In genomic region chr14:95979339-95980042, GRCh38 we compare ENCODE assay signal across 14 cellular contexts. TPM values are rescaled to one million over a fixed set of nuclear protein-coding genes. Genes with fewer than 3 reads are reported as not detected.
DNase-seq lines count a peak whose midpoint lies in the region; ATAC-seq and TF ChIP-seq lines count a peak whose summit lies in the region.
"Had no signal": no experiment of that assay in that cellular context is flagged by ENCODE, and none has a peak within 500 bp of the region (broad histone marks: within the 10 kb centered on the region; RNA-seq: fewer than 3 reads in every experiment).

No MANE protein-coding gene starts in this region.

- intact Hi-C loops in left colon (cut with DNase I, micrococcal nuclease) = no loop called here

- H3K9me3 Mint-ChIP-seq in endodermal cell (peaks cover 1% of the 10 kb centered on the region), type B pancreatic cell (no peaks in the 10 kb centered on the region)
- H3K9me3 Mint-ChIP-seq: brain; stimulated activated naive CD8-positive, alpha-beta T cell treated with anti-CD3 and anti-CD28 coated beads, Interleukin-15, amount 100 ng/mL, for 72 hours had no signal

- no peak overlapping the region for H3K27ac ChIP-seq in endodermal cell (ENCODE audit: low read depth, low read length)
- H3K27ac ChIP-seq: left ventricle myocardium inferior, PC-9 had no signal

- H3K27me3 Mint-ChIP-seq in endodermal cell (ENCODE audit: insufficient read depth) = peaks cover 21% of the 10 kb centered on the region
- peaks cover 28% of the 10 kb centered on the region for H3K27me3 Mint-ChIP-seq in type B pancreatic cell

- H3K27me3 ChIP-seq in endodermal cell (ENCODE audit: control insufficient read depth, insufficient read depth, low read length, poor library complexity, severe bottlenecking) = peaks cover 25% of the 10 kb centered on the region

- WGBS in endodermal cell (ENCODE audit: insufficient coverage in 1 of 2, insufficient read length in 1 of 2), 2 experiments = 42 to 43% methylated on average over 7 of the region's 7 CpGs

- H3K4me1 Mint-ChIP-seq in endodermal cell (peaks cover 14% of the 10 kb centered on the region), type B pancreatic cell (ENCODE audit: unreplicated experiment) (no peaks in the 10 kb centered on the region)
- H3K4me1 Mint-ChIP-seq: stimulated activated naive CD8-positive, alpha-beta T cell treated with anti-CD3 and anti-CD28 coated beads, Interleukin-15, amount 100 ng/mL, for 72 hours had no signal

- TF ChIP-seq CTCF in endodermal cell (conservative IDR thresholded peaks at IDR 0.05) (peak; percentile 70), type B pancreatic cell (conservative IDR thresholded peaks at IDR 0.05) (peak; percentile 52)

- H3K4me3 Mint-ChIP-seq in endodermal cell (no peak overlapping the region), type B pancreatic cell (no peak overlapping the region)
- H3K4me3 Mint-ChIP-seq: brain; stimulated activated naive CD8-positive, alpha-beta T cell treated with anti-CD3 and anti-CD28 coated beads, Interleukin-15, amount 100 ng/mL, for 72 hours had no signal

- no peak overlapping the region for H3K4me3 ChIP-seq in endodermal cell (ENCODE audit: low read length)
- H3K4me3 ChIP-seq: left ventricle myocardium inferior, PC-9 had no signal

- DNase-seq in SIG-M5 treated with dmso at 0.1 percent for 504 hours (lab: John Stamatoyannopoulos, UW; ENCODE audit: unreplicated experiment) (peak; percentile 0), SIG-M5 (lab: John Stamatoyannopoulos, UW) (no peak), NCI-H524 treated with DMSO at 0.1 percent for 48 hours (lab: John Stamatoyannopoulos, UW) (peak; percentile 22), endodermal cell (peak; percentile 76), type B pancreatic cell (ENCODE audit: extremely low spot score, unreplicated experiment) (no peak), GM03348 (ENCODE audit: low spot score) (no peak), left colon (no peak)
- no peak for DNase-seq in effector CD4-positive, alpha-beta T cell
- DNase-seq: activated T-cell treated with anti-CD3 and anti-CD28 coated beads, Interleukin-2, amount 50 U/mL, for 48 hours; left ventricle myocardium inferior; NCI-H1436; PC-9; stimulated activated naive CD8-positive, alpha-beta T cell treated with anti-CD3 and anti-CD28 coated beads, Interleukin-15, amount 100 ng/mL, for 72 hours had no signal

- H3K27ac Mint-ChIP-seq in endodermal cell (peak overlapping the region; percentile 82), type B pancreatic cell (no peak overlapping the region)
- H3K27ac Mint-ChIP-seq: brain; stimulated activated naive CD8-positive, alpha-beta T cell treated with anti-CD3 and anti-CD28 coated beads, Interleukin-15, amount 100 ng/mL, for 72 hours had no signal

- peaks cover 5% of the 10 kb centered on the region for H3K36me3 Mint-ChIP-seq in endodermal cell (ENCODE audit: low read depth)
- no peaks in the 10 kb centered on the region for H3K36me3 Mint-ChIP-seq in type B pancreatic cell
- H3K36me3 Mint-ChIP-seq: brain had no signal

- no peak for ATAC-seq in left colon
- ATAC-seq: stimulated activated naive CD8-positive, alpha-beta T cell treated with anti-CD3 and anti-CD28 coated beads, Interleukin-15, amount 100 ng/mL, for 72 hours had no signal

- no peak overlapping the region for H3K9ac ChIP-seq in endodermal cell (ENCODE audit: extremely low read depth, low read length, poor library complexity, severe bottlenecking)

- H3K36me3 ChIP-seq in endodermal cell (ENCODE audit: control insufficient read depth, insufficient read depth, low read length) = no peaks in the 10 kb centered on the region
- H3K36me3 ChIP-seq: left ventricle myocardium inferior had no signal

- H3K9me3 ChIP-seq in endodermal cell (ENCODE audit: control insufficient read depth, low read length) = peaks cover 16% of the 10 kb centered on the region
- H3K9me3 ChIP-seq: left ventricle myocardium inferior had no signal

- H3K4me1 ChIP-seq in endodermal cell (ENCODE audit: control insufficient read depth, insufficient read depth, low read length) = peaks cover 6% of the 10 kb centered on the region
- H3K4me1 ChIP-seq: left ventricle myocardium inferior had no signal

RNA-seq across cellular contexts. Expression of gene C14orf132, which starts 59.7 kb away (rescaled TPM):
- total RNA-seq in endodermal cell (10 to 100 TPM; 12.3 to 21.9 TPM), type B pancreatic cell (ENCODE audit: low replicate concordance) (29.2 and 57.4 TPM in 2 replicates), left colon (1 to 10 TPM; 2.2 to 6.7 TPM)
- polyA plus RNA-seq in endodermal cell (2013, experiment 1 of 2) = 55.9 TPM
- polyA plus RNA-seq in endodermal cell (2013, experiment 2 of 2) = 52.1 TPM
- total RNA-seq: PC-9 had no signal

Comparison
In these comparisons a context has a peak if more than half of its experiments do, and no peak if none do; other contexts are left out.
1. DNase-seq: peak in SIG-M5 treated with dmso at 0.1 percent for 504 hours (single experiment), NCI-H524 treated with DMSO at 0.1 percent for 48 hours (single experiment) and endodermal cell (single experiment); none in SIG-M5 (single experiment), type B pancreatic cell (single experiment), GM03348 (single experiment), effector CD4-positive, alpha-beta T cell (single experiment) and left colon (0 of 2).